Comparison of ENCODE assay signal across 9 cellular contexts in the genomic region with DNA sequence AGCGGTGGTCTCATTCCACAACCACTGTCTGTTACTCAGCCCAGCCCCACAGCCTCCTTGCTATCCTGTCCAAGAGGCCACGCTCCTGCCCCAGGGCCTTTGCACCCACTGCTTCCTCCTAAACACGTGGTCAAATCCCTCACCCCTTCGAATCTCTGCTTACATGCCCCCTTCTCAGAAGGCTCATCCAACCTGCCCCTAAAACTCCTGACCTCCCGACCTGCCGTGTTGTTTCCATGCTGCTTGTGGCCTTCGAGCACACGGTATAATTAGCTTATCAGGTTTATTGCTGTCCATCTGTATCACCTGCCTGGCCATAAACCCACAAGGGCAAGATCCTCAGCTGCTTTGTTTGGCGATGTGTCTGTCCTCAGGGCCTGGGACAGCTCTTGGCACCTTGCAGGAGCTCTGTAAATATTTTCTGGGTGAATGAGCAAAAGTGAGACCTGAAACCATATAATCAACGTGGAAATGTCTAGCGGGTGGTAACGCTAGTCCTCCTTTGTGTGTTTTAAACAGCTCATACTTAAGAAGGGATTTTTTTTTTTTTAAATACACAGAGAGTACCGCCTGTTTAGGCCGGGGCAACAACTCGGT. TPM values are rescaled to one million over a fixed set of nuclear protein-coding genes. Genes with fewer than 3 reads are reported as not detected.
A peak's percentile ranks its signal among the peaks of the same experiment; 100 is the strongest.
DNase-seq lines count a peak whose midpoint lies in the region; ATAC-seq and TF ChIP-seq lines count a peak whose summit lies in the region.
"Had no signal": no experiment of that assay in that cellular context is flagged by ENCODE, and none has a peak within 500 bp of the region (broad histone marks: within the 10 kb centered on the region; RNA-seq: fewer than 3 reads in every experiment).

No MANE protein-coding gene starts in this region.

- no peak overlapping the region for H3K27ac Mint-ChIP-seq in endothelial cell (ENCODE audit: unreplicated experiment)

- 61 to 73% (median 63%) methylated on average over 15 of the region's 15 CpGs for WGBS in ovary, 3 donors

- H3K4me1 Mint-ChIP-seq in endothelial cell (ENCODE audit: unreplicated experiment) = peaks cover 8% of the 10 kb centered on the region

- no peak overlapping the region for H3K4me3 Mint-ChIP-seq in endothelial cell (ENCODE audit: unreplicated experiment)

- no peaks in the 10 kb centered on the region for H3K9me3 Mint-ChIP-seq in endothelial cell (ENCODE audit: unreplicated experiment)

- no peaks in the 10 kb centered on the region for H4K20me1 ChIP-seq in osteoblast (ENCODE audit: insufficient read depth, low read length)

- H3K36me3 Mint-ChIP-seq in endothelial cell (ENCODE audit: low read depth, unreplicated experiment) = peaks cover 5% of the 10 kb centered on the region

- peaks cover 3% of the 10 kb centered on the region for H3K79me2 ChIP-seq in osteoblast (ENCODE audit: insufficient read depth, low read length)

- no peak overlapping the region for H3K4me3 ChIP-seq in RWPE2 (ENCODE audit: severe bottlenecking)
- H3K4me3 ChIP-seq in osteoblast (ENCODE audit: insufficient read depth, low read length) = no peak overlapping the region
- no peak overlapping the region for H3K4me3 ChIP-seq in ovary

- H3K27ac ChIP-seq in RWPE2 (ENCODE audit: poor library complexity, severe bottlenecking) (peak overlapping the region; percentile 96), osteoblast (ENCODE audit: low read depth, low read length) (peak overlapping the region; percentile 94), ovary (peak overlapping the region in 1 of 2 donors; percentile 40)

- no peak overlapping the region for H2AFZ ChIP-seq in osteoblast (ENCODE audit: low read length)

- no peak overlapping the region for H3K4me2 ChIP-seq in osteoblast (ENCODE audit: insufficient read depth, low read length)

- no peak for DNase-seq in RWPE2 (ENCODE audit: low spot score)
- peak; percentile 19 for DNase-seq in osteoblast (ENCODE audit: insufficient read length, low spot score, missing footprints)
- DNase-seq in NCI-H1436 treated with DMSO at 0.1 percent for 48 hours (lab: John Stamatoyannopoulos, UW) = no peak
- no peak for DNase-seq in ovary
- no peak for DNase-seq in globus pallidus (ENCODE audit: low spot score)
- no peak for DNase-seq in endothelial cell (ENCODE audit: low spot score)
- DNase-seq: stimulated activated CD4-positive, alpha-beta T cell treated with anti-CD3 and anti-CD28 coated beads, Interleukin-12 subunit alpha, Interleukin-12 subunit beta, amount 100 ng/mL, for 4 hours had no signal

- no peaks in the 10 kb centered on the region for H3K27me3 Mint-ChIP-seq in endothelial cell (ENCODE audit: unreplicated experiment)

- TF ChIP-seq POLR2A in ovary (IDR thresholded peaks at IDR 0.05) = no peak

- TF ChIP-seq CTCF in RWPE2 (IDR thresholded peaks at IDR 0.05; ENCODE audit: poor library complexity, severe bottlenecking) = no peak
- no peak for TF ChIP-seq CTCF in osteoblast (IDR thresholded peaks at IDR 0.05; ENCODE audit: extremely low read depth, low read depth, low read length)
- no peak for TF ChIP-seq CTCF in ovary (IDR thresholded peaks at IDR 0.05)
- no peak for TF ChIP-seq CTCF in endothelial cell (IDR thresholded peaks at IDR 0.05; ENCODE audit: unreplicated experiment)

- intact Hi-C loops in ovary (cut with DNase I) = no loop called here

- no peaks in the 10 kb centered on the region for H3K27me3 ChIP-seq in RWPE2 (ENCODE audit: insufficient read depth, poor library complexity, severe bottlenecking)
- no peaks in the 10 kb centered on the region for H3K27me3 ChIP-seq in osteoblast (ENCODE audit: insufficient read depth, low read length)
- no peaks in the 10 kb centered on the region for H3K27me3 ChIP-seq in ovary

- TF ChIP-seq EP300 in ovary (IDR thresholded peaks at IDR 0.05) = no peak

- ATAC-seq in GM18868 (IDR thresholded peaks at IDR 0.05; ENCODE audit: unreplicated experiment) (peak; percentile 80), HG02981 (IDR thresholded peaks at IDR 0.05; ENCODE audit: unreplicated experiment) (peak; percentile 61), RWPE2 (ENCODE audit: low read depth) (no peak)

- H3K4me1 ChIP-seq in RWPE2 (ENCODE audit: insufficient read depth, poor library complexity, severe bottlenecking) (peaks cover 21% of the 10 kb centered on the region), osteoblast (ENCODE audit: insufficient read depth, low read length) (peaks cover 18% of the 10 kb centered on the region), ovary (ENCODE audit: insufficient read depth) (peaks cover 13% of the 10 kb centered on the region)

- H3K9me3 ChIP-seq in RWPE2 (ENCODE audit: severe bottlenecking) = no peaks in the 10 kb centered on the region
- peaks cover 7% of the 10 kb centered on the region for H3K9me3 ChIP-seq in osteoblast (ENCODE audit: low read depth, low read length)
- no peaks in the 10 kb centered on the region for H3K9me3 ChIP-seq in ovary

- H3K36me3 ChIP-seq in RWPE2 (ENCODE audit: low read depth) = no peaks in the 10 kb centered on the region; the same call in 1 of the 2 replicates
- H3K36me3 ChIP-seq in osteoblast (ENCODE audit: insufficient read depth, low read length) = no peaks in the 10 kb centered on the region
- H3K36me3 ChIP-seq in ovary = no peaks in the 10 kb centered on the region

RNA-seq across cellular contexts. Expression of gene SCARB1, which starts 36.0 kb away (rescaled TPM):
- total RNA-seq in osteoblast (9.4 and 10.9 TPM in 2 replicates), ovary (100 to 1,000 TPM in 3 of 7 donors, 10 to 100 TPM in 4; 20.8 to 155 (median 81.7) TPM), endothelial cell (ENCODE audit: unreplicated experiment) (16.9 TPM)
- 1,000 to 10,000 TPM in 1 of 2 donors, 10 to 100 TPM in 1; 59.4 to 1,262 TPM for polyA plus RNA-seq in ovary
